In genomic region chrX:108297290-108297689, GRCh38 we compare ENCODE assay signal across 1 cellular context.
TF ChIP-seq lines count a peak whose summit lies in the region.

No MANE protein-coding gene starts in this region.

TF ChIP-seq in HCT116, 20 proteins besides CTCF, POLR2A, EP300 and RAD21 (continued from another document):
- TF ChIP-seq ZBTB33 (IDR thresholded peaks at IDR 0.05; ENCODE audit: extremely low read depth, insufficient replicate concordance, low read length) (no peak), EGR1 (IDR thresholded peaks at IDR 0.05; ENCODE audit: low read depth) (no peak), ZNF274 (IDR thresholded peaks at IDR 0.05; ENCODE audit: low read depth, low read length) (no peak), ATF3 (IDR thresholded peaks at IDR 0.05) (no peak), SP1 (IDR thresholded peaks at IDR 0.05; ENCODE audit: low read depth) (no peak)
